Comparison of ENCODE assay signal across 25 cellular contexts in the genomic region with DNA sequence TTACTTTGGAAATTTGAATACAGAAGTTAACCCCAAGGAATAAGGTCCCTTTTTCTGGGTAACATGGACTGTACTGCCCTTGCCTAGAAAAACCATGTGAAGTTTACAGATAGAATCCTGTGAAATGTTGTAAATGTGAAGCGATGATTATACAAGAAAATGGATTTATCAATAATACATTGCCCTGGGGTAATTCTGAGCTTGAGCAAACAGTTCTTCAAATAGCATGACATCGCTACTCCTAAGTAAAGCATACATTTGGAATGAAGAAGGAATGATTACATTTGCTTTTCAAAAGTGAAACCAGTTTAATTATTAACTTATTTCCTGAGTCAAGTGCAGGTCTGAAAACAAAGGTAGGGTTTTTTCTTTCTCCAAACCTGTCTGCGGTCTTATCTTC. TPM values are rescaled to one million over a fixed set of nuclear protein-coding genes. Genes with fewer than 3 reads are reported as not detected.
A peak's percentile ranks its signal among the peaks of the same experiment; 100 is the strongest.
DNase-seq lines count a peak whose midpoint lies in the region; ATAC-seq, FAIRE-seq and TF ChIP-seq lines count a peak whose summit lies in the region.
"Had no signal": no experiment of that assay in that cellular context is flagged by ENCODE, and none has a peak within 500 bp of the region (broad histone marks: within the 10 kb centered on the region; RNA-seq: fewer than 3 reads in every experiment).

No MANE protein-coding gene starts in this region.

- DNase-seq in A549 (ENCODE audit: low read depth in 1 of 2, low spot score in 1 of 2) (peak; percentile 13 to 14), IMR-90 (no peak), glomerular visceral epithelial cell (ENCODE audit: extremely low spot score) (peak; percentile 2), mesothelial cell of epicardium (ENCODE audit: low spot score in 2 of 2, unreplicated experiment in 2 of 2) (no peak), nephron progenitor cell (no peak), DMS 273 treated with DMSO at 0.1 percent for 48 hours (lab: John Stamatoyannopoulos, UW) (no peak), SKM-1 (lab: John Stamatoyannopoulos, UW; ENCODE audit: unreplicated experiment) (no peak)
- DNase-seq: activated CD4-positive, alpha-beta memory T cell treated with anti-CD3 and anti-CD28 coated beads, Interleukin-2, amount 10 ng/mL, durations not matched to agents 7 days and 5 days; activated naive CD4-positive, alpha-beta T cell treated with Interleukin-2 at 50 U/mL for 16 hours; activated T-cell treated with anti-CD3 and anti-CD28 coated beads, Interleukin-2, amount 50 U/mL, for 1 hour; aorta; effector CD4-positive, alpha-beta T cell; NCI-H187 treated with DMSO at 0.1 percent for 48 hours; NCI-H446; SHP77 treated with DMSO at 0.1 percent for 48 hours; stimulated activated CD4-positive, alpha-beta T cell treated with anti-CD3 and anti-CD28 coated beads, Interleukin-4, amount 100 ng/mL, for 4 hours; T-helper 2 cell had no signal

- dilution Hi-C loops in IMR-90 (cut with HindIII; ENCODE audit: low sequenced_read_pairs, unreplicated experiment): no loop called here

- H2BK15ac ChIP-seq in IMR-90 (ENCODE audit: low read depth, low read length): no peak overlapping the region

- peak; percentile 74 for FAIRE-seq in A549 (lab: Jason Lieb, UNC)

- no peak overlapping the region for H4K91ac ChIP-seq in IMR-90 (ENCODE audit: insufficient read depth, low read depth, low read length)

- TF ChIP-seq POLR2A in A549 (IDR thresholded peaks at IDR 0.05; ENCODE audit: low read length) (no peak), IMR-90 (IDR thresholded peaks at IDR 0.05; ENCODE audit: low read depth, low read length) (no peak)

- H3K14ac ChIP-seq in IMR-90 (replicated peaks; ENCODE audit: low read depth, low read length): no peak overlapping the region

- TF ChIP-seq EP300 in A549 (IDR thresholded peaks at IDR 0.05): no peak

- no peaks in the 10 kb centered on the region for H4K20me1 ChIP-seq in IMR-90 (ENCODE audit: insufficient read depth, low read length)

- H2AFZ ChIP-seq in IMR-90 (replicated peaks; ENCODE audit: low read length, poor library complexity): no peak overlapping the region

- TF ChIP-seq RAD21 in A549 (conservative IDR thresholded peaks at IDR 0.05 in 1 of 2, IDR thresholded peaks at IDR 0.05 in 1 of 2): no peak
- TF ChIP-seq RAD21 in IMR-90 (IDR thresholded peaks at IDR 0.05; ENCODE audit: low read length): no peak

- H2BK20ac ChIP-seq in IMR-90 (ENCODE audit: low read depth, low read length): no peak overlapping the region

- CTCF ChIA-PET in A549 (lab: Yijun Ruan, JAX): interaction anchor here (1.2 kb wide), 1 partner anchor 17 kb away, joined by 5 read pairs; no protein-coding TSS in a partner anchor
- CTCF ChIA-PET in IMR-90 (lab: Yijun Ruan, JAX): no interaction called here

- in situ Hi-C loops in IMR-90 (cut with MboI; ENCODE audit: low sequenced_read_pairs): no loop called here

- 5% methylated on average over 3 of the region's 3 CpGs for WGBS in A549 (ENCODE audit: missing lambda C conversion rate)
- WGBS in IMR-90 (ENCODE audit: extremely low coverage in 2 of 2, insufficient read length in 1 of 2), 2 experiments: no CpG with 5 or more reads among the region's 3 CpGs

- H3K27ac Mint-ChIP-seq in mesothelial cell of epicardium (peak overlapping the region; percentile 19), nephron progenitor cell (no peak overlapping the region)
- H3K27ac Mint-ChIP-seq: activated CD4-positive, alpha-beta memory T cell treated with anti-CD3 and anti-CD28 coated beads, Interleukin-2, amount 10 ng/mL, durations not matched to agents 7 days and 5 days; CD14-positive monocyte; memory B cell; natural killer cell treated with Interleukin-12 subunit alpha and Interleukin-12 subunit beta and Interleukin-15 and Interleukin-18, amount 100 ng/mL, for 72 hours; WTC11 had no signal

- H4K8ac ChIP-seq in IMR-90 (ENCODE audit: low read depth in 2 of 2, low read length in 2 of 2): no peak overlapping the region

- no peak overlapping the region for H2BK5ac ChIP-seq in IMR-90 (ENCODE audit: low read depth, low read length, poor library complexity, severe bottlenecking)

- no peak overlapping the region for H2AK5ac ChIP-seq in IMR-90 (ENCODE audit: low read depth, low read length)

- POLR2A ChIA-PET in A549 (lab: Yijun Ruan, JAX): no interaction called here
- POLR2A ChIA-PET in IMR-90 (lab: Charles Lee; ENCODE audit: unreplicated experiment): no interaction called here

- H3K56ac ChIP-seq in IMR-90 (ENCODE audit: extremely low read depth, insufficient read depth, low read length): no peak overlapping the region

- intact Hi-C loops in IMR-90 (cut with micrococcal nuclease): no loop called here

- no peaks in the 10 kb centered on the region for H3K9me3 Mint-ChIP-seq in mesothelial cell of epicardium
- H3K9me3 Mint-ChIP-seq in nephron progenitor cell: peaks cover under 1% of the 10 kb centered on the region
- H3K9me3 Mint-ChIP-seq: activated CD4-positive, alpha-beta memory T cell treated with anti-CD3 and anti-CD28 coated beads, Interleukin-2, amount 10 ng/mL, durations not matched to agents 7 days and 5 days had no signal

- H3K4ac ChIP-seq in IMR-90 (ENCODE audit: low read depth, low read length): no peak overlapping the region

- no peak overlapping the region for H3K4me3 Mint-ChIP-seq in mesothelial cell of epicardium
- no peak overlapping the region for H3K4me3 Mint-ChIP-seq in nephron progenitor cell
- H3K4me3 Mint-ChIP-seq: activated CD4-positive, alpha-beta memory T cell treated with anti-CD3 and anti-CD28 coated beads, Interleukin-2, amount 10 ng/mL, durations not matched to agents 7 days and 5 days; CD14-positive monocyte; memory B cell; natural killer cell treated with Interleukin-12 subunit alpha and Interleukin-12 subunit beta and Interleukin-15 and Interleukin-18, amount 100 ng/mL, for 72 hours; WTC11 had no signal

- peaks cover 9% of the 10 kb centered on the region for H3K27me3 Mint-ChIP-seq in mesothelial cell of epicardium (ENCODE audit: low read depth)
- H3K27me3 Mint-ChIP-seq in nephron progenitor cell (ENCODE audit: low read depth, poor library complexity): peaks cover 33% of the 10 kb centered on the region
- H3K27me3 Mint-ChIP-seq: activated CD4-positive, alpha-beta memory T cell treated with anti-CD3 and anti-CD28 coated beads, Interleukin-2, amount 10 ng/mL, durations not matched to agents 7 days and 5 days had no signal

- H3K9me1 ChIP-seq in IMR-90 (ENCODE audit: insufficient read depth, low read length): no peaks in the 10 kb centered on the region

- H3K9ac ChIP-seq in IMR-90 (ENCODE audit: low read depth, low read length): no peak overlapping the region
- H3K9ac ChIP-seq: KMS-11 had no signal

- H3K4me3 ChIP-seq in A549 (peak overlapping the region; percentile 17; the same call in 2 of the 3 replicates), IMR-90 (ENCODE audit: insufficient read depth, low read depth, low read length) (no peak overlapping the region)
- H3K4me3 ChIP-seq: HAP-1, prostate gland had no signal

- H3K4me1 ChIP-seq in A549 (peaks cover 13% of the 10 kb centered on the region), IMR-90 (ENCODE audit: control insufficient read depth, insufficient read depth, low read length) (no peaks in the 10 kb centered on the region)
- H3K4me1 ChIP-seq: HAP-1, prostate gland had no signal

- H3K79me1 ChIP-seq in IMR-90 (ENCODE audit: low read depth in 1 of 2, low read length in 2 of 2): no peaks in the 10 kb centered on the region

- H3K4me2 ChIP-seq in A549 (peak overlapping the region; percentile 68), IMR-90 (ENCODE audit: low read depth, low read length) (peak overlapping the region; percentile 16; the same call in 1 of the 2 replicates)
- H3K4me2 ChIP-seq: KMS-11 had no signal

- H3K27ac ChIP-seq in A549: peak overlapping the region; percentile 19 to 31; a peak in 2 of 6 replicates
- H3K27ac ChIP-seq in IMR-90 (ENCODE audit: insufficient read depth, low read length): no peak overlapping the region
- H3K27ac ChIP-seq: KMS-11, prostate gland had no signal

- H3K9me3 ChIP-seq in A549 (no peaks in the 10 kb centered on the region), IMR-90 (ENCODE audit: control insufficient read depth, insufficient read depth, low read length) (no peaks in the 10 kb centered on the region)
- H3K9me3 ChIP-seq: HAP-1, prostate gland had no signal

- H3K36me3 ChIP-seq in IMR-90 (ENCODE audit: control insufficient read depth, insufficient read depth, low read length): no peaks in the 10 kb centered on the region
- H3K36me3 ChIP-seq: HAP-1, prostate gland had no signal

- no TSS peak for BruUV-seq in IMR-90 (replicated peaks; lab: Mats Ljungman, UMichigan)

- H2BK120ac ChIP-seq in IMR-90 (ENCODE audit: low read depth, low read length): no peak overlapping the region

- no peak for TF ChIP-seq CTCF in A549 (IDR thresholded peaks at IDR 0.05)
- no peak for TF ChIP-seq CTCF in IMR-90 (conservative IDR thresholded peaks at IDR 0.05; ENCODE audit: low read depth, low read length)
- TF ChIP-seq CTCF in mesothelial cell of epicardium (IDR thresholded peaks at IDR 0.05; ENCODE audit: unreplicated experiment): no peak
- TF ChIP-seq CTCF in nephron progenitor cell (IDR thresholded peaks at IDR 0.05): no peak

- no peak overlapping the region for H4K5ac ChIP-seq in IMR-90 (ENCODE audit: low read depth, low read length)

- peaks cover 12% of the 10 kb centered on the region for H3K4me1 Mint-ChIP-seq in mesothelial cell of epicardium
- peaks cover 12% of the 10 kb centered on the region for H3K4me1 Mint-ChIP-seq in nephron progenitor cell
- H3K4me1 Mint-ChIP-seq: activated CD4-positive, alpha-beta memory T cell treated with anti-CD3 and anti-CD28 coated beads, Interleukin-2, amount 10 ng/mL, durations not matched to agents 7 days and 5 days; CD14-positive monocyte; memory B cell had no signal

- peaks cover 11% of the 10 kb centered on the region for H3K27me3 ChIP-seq in IMR-90 (ENCODE audit: control insufficient read depth, insufficient read depth, low read length)

- H2AK9ac ChIP-seq in IMR-90 (replicated peaks; ENCODE audit: low read depth, low read length, poor library complexity): no peak overlapping the region

- no peak overlapping the region for H3K23ac ChIP-seq in IMR-90 (ENCODE audit: low read depth, low read length)

- H3K36me3 Mint-ChIP-seq in mesothelial cell of epicardium (no peaks in the 10 kb centered on the region), nephron progenitor cell (ENCODE audit: low read depth) (no peaks in the 10 kb centered on the region)
- H3K36me3 Mint-ChIP-seq: CD14-positive monocyte; memory B cell; natural killer cell treated with Interleukin-12 subunit alpha and Interleukin-12 subunit beta and Interleukin-15 and Interleukin-18, amount 100 ng/mL, for 72 hours; WTC11 had no signal

- no peak overlapping the region for H3K18ac ChIP-seq in IMR-90 (ENCODE audit: low read depth, low read length)

- no peak for ATAC-seq in A549
- no peak; the same call in 1 of the 2 replicates for ATAC-seq in IMR-90 (ENCODE audit: low read depth)
- ATAC-seq in HG03342 (IDR thresholded peaks at IDR 0.05; ENCODE audit: unreplicated experiment): no peak
- ATAC-seq: natural killer cell treated with Interleukin-12 subunit alpha and Interleukin-12 subunit beta and Interleukin-15 and Interleukin-18, amount 100 ng/mL, for 72 hours; WTC11 had no signal

RNA-seq across cellular contexts. Expression of a gene that starts 43.3 kb away (rescaled TPM):
- polyA plus RNA-seq in A549 (2011; rRNA removed): 4.4 and 4.9 TPM in 2 replicates
- 10.2 and 18.1 TPM in 2 replicates for polyA plus RNA-seq in A549 (2012; cell fraction: cytosol; rRNA removed)
- 22.2 and 33.0 TPM in 2 replicates for polyA plus RNA-seq in A549 (2012; cell fraction: nucleus; rRNA removed)
- polyA plus RNA-seq in A549 (2017; fragmentation: RNase III; extraction: RNeasy Plus Mini Kit Qiagen cat#74134 plus additional on column Dnase treatment): 9.3 to 13.4 TPM (median 13.1 TPM) in 3 replicates
- polyA minus RNA-seq in A549 (2011; rRNA and poly(A)+ RNA removed): 10.2 and 10.5 TPM in 2 replicates
- total RNA-seq in IMR-90 (2012; rRNA removed): 3.6 and 4.4 TPM in 2 replicates
- 3.9 and 4.8 TPM in 2 replicates for polyA plus RNA-seq in IMR-90 (2012; rRNA removed)
- 2.1 and 4.9 TPM in 2 replicates for polyA plus RNA-seq in IMR-90 (2012; cell fraction: cytosol; rRNA removed)
- polyA plus RNA-seq in IMR-90 (2012; cell fraction: nucleus; rRNA removed; ENCODE audit: low replicate concordance): 5.1 and 9.6 TPM in 2 replicates
- total RNA-seq in mesothelial cell of epicardium: 14.5 to 16.5 TPM (median 16.4 TPM) in 3 replicates

Comparison
In these comparisons a context has a peak if more than half of its experiments do, and no peak if none do; other contexts are left out.
1. DNase-seq: peak in A549 (2 of 2) and glomerular visceral epithelial cell (single experiment); none in IMR-90 (single experiment), mesothelial cell of epicardium (0 of 2), nephron progenitor cell (single experiment), DMS 273 treated with DMSO at 0.1 percent for 48 hours (single experiment) and SKM-1 (single experiment).